Comparison of ENCODE assay signal across 11 cellular contexts in genomic region chr12:12467701-12468218, GRCh38.
DNase-seq lines count a peak whose midpoint lies in the region; ATAC-seq and TF ChIP-seq lines count a peak whose summit lies in the region.
"Had no signal": no experiment of that assay in that cellular context is flagged by ENCODE, and none has a peak within 500 bp of the region (broad histone marks: within the 10 kb centered on the region; RNA-seq: fewer than 3 reads in every experiment).

No MANE protein-coding gene starts in this region.

- peak overlapping the region; percentile 26 for H3K4me3 ChIP-seq in CD8-positive, alpha-beta memory T cell (ENCODE audit: low read length)
- H3K4me3 ChIP-seq in choroid plexus epithelial cell (ENCODE audit: low read depth, low read length) (no peak overlapping the region), psoas muscle (no peak overlapping the region)
- H3K4me3 ChIP-seq: ovary had no signal

- H3K27me3 Mint-ChIP-seq in CD8-positive, alpha-beta memory T cell: no peaks in the 10 kb centered on the region
- H3K27me3 Mint-ChIP-seq: type B pancreatic cell had no signal

- no peaks in the 10 kb centered on the region for H3K36me3 ChIP-seq in CD8-positive, alpha-beta memory T cell (ENCODE audit: insufficient read depth, low read length)
- peaks cover 0 to 9% of the 10 kb centered on the region in 2 donors for H3K36me3 ChIP-seq in psoas muscle (ENCODE audit: insufficient read depth in 1 of 2, low read depth in 1 of 2)
- H3K36me3 ChIP-seq: ovary had no signal

- H3K27ac ChIP-seq in CD8-positive, alpha-beta memory T cell (ENCODE audit: low read depth, low read length): peak overlapping the region; percentile 52
- H3K27ac ChIP-seq in psoas muscle: no peak overlapping the region
- H3K27ac ChIP-seq: KMS-11, ovary had no signal

- H3K9me3 ChIP-seq in CD8-positive, alpha-beta memory T cell (ENCODE audit: low read length): no peaks in the 10 kb centered on the region
- no peaks in the 10 kb centered on the region for H3K9me3 ChIP-seq in psoas muscle
- H3K9me3 ChIP-seq: ovary had no signal

- H3K4me3 Mint-ChIP-seq in CD8-positive, alpha-beta memory T cell: peak overlapping the region; percentile 26 to 78 (median 58)
- H3K4me3 Mint-ChIP-seq: type B pancreatic cell had no signal

- peaks cover 0 to 2% (median 0%) of the 10 kb centered on the region in 5 donors for H3K9me3 Mint-ChIP-seq in CD8-positive, alpha-beta memory T cell

- POLR2A ChIA-PET in CD8-positive, alpha-beta memory T cell (lab: Charles Lee): interaction anchor here (0.5 kb wide), 1 partner anchor 430 kb away, joined by 4 read pairs; no protein-coding TSS in a partner anchor

- ATAC-seq in psoas muscle: peak; percentile 69 to 76 (median 70)

- H3K4me1 Mint-ChIP-seq in CD8-positive, alpha-beta memory T cell: peaks cover 61 to 82% (median 70%) of the 10 kb centered on the region in 3 donors

- no peaks in the 10 kb centered on the region for H3K27me3 ChIP-seq in CD8-positive, alpha-beta memory T cell (ENCODE audit: insufficient read depth, low read length, poor library complexity, severe bottlenecking)
- no peaks in the 10 kb centered on the region for H3K27me3 ChIP-seq in psoas muscle (ENCODE audit: insufficient read depth in 3 of 3, low read length in 2 of 3)
- H3K27me3 ChIP-seq: ovary had no signal

- CTCF ChIA-PET in CD8-positive, alpha-beta memory T cell (lab: Charles Lee): interaction anchor here (1.7 kb wide), 1 partner anchor 36 kb away, joined by 6 read pairs; no protein-coding TSS in a partner anchor

- TF ChIP-seq CTCF in choroid plexus epithelial cell (conservative IDR thresholded peaks at IDR 0.05; ENCODE audit: low read depth, low read length) (no peak), psoas muscle (IDR thresholded peaks at IDR 0.05) (no peak)

- peak in 4 of 5 donors; percentile 37 to 74 (median 66) for DNase-seq in CD8-positive, alpha-beta memory T cell
- peak in 3 of 5 experiments; percentile 32 to 84 (median 83) for DNase-seq in T-helper 2 cell
- peak; percentile 45 for DNase-seq in choroid plexus epithelial cell (ENCODE audit: low read depth)
- no peak for DNase-seq in psoas muscle
- no peak for DNase-seq in SW 1271 (lab: John Stamatoyannopoulos, UW)
- DNase-seq in RPMI8226: no peak
- DNase-seq in NCI-H2227 (lab: John Stamatoyannopoulos, UW; ENCODE audit: unreplicated experiment): no peak
- no peak for DNase-seq in NCI-H748 treated with DMSO at 0.1 percent for 48 hours (lab: John Stamatoyannopoulos, UW)

- peaks cover 42% of the 10 kb centered on the region for H3K4me1 ChIP-seq in CD8-positive, alpha-beta memory T cell (ENCODE audit: insufficient read depth, low read length)
- peaks cover 4% of the 10 kb centered on the region for H3K4me1 ChIP-seq in psoas muscle

- 52 to 74% (median 59%) methylated on average over 13 of the region's 13 CpGs for whole genome bisulfite sequencing in psoas muscle, 3 donors

- H3K36me3 Mint-ChIP-seq in CD8-positive, alpha-beta memory T cell: peaks cover 19 to 71% (median 19%) of the 10 kb centered on the region in 3 donors

- peak overlapping the region; percentile 82 to 100 (median 99) for H3K27ac Mint-ChIP-seq in CD8-positive, alpha-beta memory T cell

- intact Hi-C loops in psoas muscle (cut with DNase I): no loop called here

Comparison
In these comparisons a context has a peak if more than half of its experiments do, and no peak if none do; other contexts are left out.
1. DNase-seq: peak in CD8-positive, alpha-beta memory T cell (4 of 5), T-helper 2 cell (3 of 5) and choroid plexus epithelial cell (single experiment); none in psoas muscle (0 of 2), SW 1271 (0 of 2), RPMI8226 (single experiment), NCI-H2227 (single experiment) and NCI-H748 treated with DMSO at 0.1 percent for 48 hours (single experiment).